In genomic region chr3:38843898-38844297, GRCh38 we compare ENCODE assay signal across 9 cellular contexts. TPM values are rescaled to one million over a fixed set of nuclear protein-coding genes. Genes with fewer than 3 reads are reported as not detected.
A peak's percentile ranks its signal among the peaks of the same experiment; 100 is the strongest.
DNase-seq lines count a peak whose midpoint lies in the region; ATAC-seq and TF ChIP-seq lines count a peak whose summit lies in the region.
"Had no signal": no experiment of that assay in that cellular context is flagged by ENCODE, and none has a peak within 500 bp of the region (broad histone marks: within the 10 kb centered on the region; RNA-seq: fewer than 3 reads in every experiment).

No MANE protein-coding gene starts in this region.

- H2AFZ ChIP-seq in OCI-LY7 (ENCODE audit: low read length): no peak overlapping the region
- no peak overlapping the region for H2AFZ ChIP-seq in fibroblast of lung (ENCODE audit: low read length)

- TF ChIP-seq CTCF in OCI-LY7 (conservative IDR thresholded peaks at IDR 0.05; ENCODE audit: low read length): peak; percentile 35; the same call in 1 of the 2 replicates
- peak; percentile 63 to 69 for TF ChIP-seq CTCF in fibroblast of lung (conservative IDR thresholded peaks at IDR 0.05 in 1 of 2, IDR thresholded peaks at IDR 0.05 in 1 of 2; ENCODE audit: low read depth in 1 of 2, low read length in 2 of 2)

- H3K4me1 ChIP-seq in OCI-LY7 (ENCODE audit: insufficient read depth, low read length, poor library complexity, severe bottlenecking): no peaks in the 10 kb centered on the region
- H3K4me1 ChIP-seq in fibroblast of lung (ENCODE audit: control insufficient read depth, extremely low read depth, insufficient read depth, low read length): no peaks in the 10 kb centered on the region

- H3K9me3 ChIP-seq in OCI-LY7 (ENCODE audit: low read length) (no peaks in the 10 kb centered on the region), fibroblast of lung (ENCODE audit: control insufficient read depth, insufficient read depth, low read depth, low read length) (no peaks in the 10 kb centered on the region)

- H3K79me2 ChIP-seq in OCI-LY7 (ENCODE audit: insufficient read depth, low read depth, low read length) (no peaks in the 10 kb centered on the region), fibroblast of lung (ENCODE audit: control insufficient read depth, insufficient read depth, low read length) (no peaks in the 10 kb centered on the region)

- no peak overlapping the region for H3K27ac Mint-ChIP-seq in stimulated activated effector memory CD8-positive, alpha-beta T cell treated with anti-CD3 and anti-CD28 coated beads, Interleukin-12 subunit alpha, Interleukin-12 subunit beta, amount 100 ng/mL, for 72 hours

- no peaks in the 10 kb centered on the region for H3K4me1 Mint-ChIP-seq in stimulated activated effector memory CD8-positive, alpha-beta T cell treated with anti-CD3 and anti-CD28 coated beads, Interleukin-12 subunit alpha, Interleukin-12 subunit beta, amount 100 ng/mL, for 72 hours

- H3K9ac ChIP-seq in fibroblast of lung (ENCODE audit: insufficient read depth, low read length): no peak overlapping the region

- no peak overlapping the region for H3K4me3 Mint-ChIP-seq in stimulated activated effector memory CD8-positive, alpha-beta T cell treated with anti-CD3 and anti-CD28 coated beads, Interleukin-12 subunit alpha, Interleukin-12 subunit beta, amount 100 ng/mL, for 72 hours

- no peaks in the 10 kb centered on the region for H3K36me3 Mint-ChIP-seq in stimulated activated effector memory CD8-positive, alpha-beta T cell treated with anti-CD3 and anti-CD28 coated beads, Interleukin-12 subunit alpha, Interleukin-12 subunit beta, amount 100 ng/mL, for 72 hours

- CTCF ChIA-PET in OCI-LY7 (lab: Charles Lee; ENCODE audit: unreplicated experiment): no interaction called here

- no peaks in the 10 kb centered on the region for H3K27me3 ChIP-seq in fibroblast of lung (ENCODE audit: control insufficient read depth, insufficient read depth, low read length)

- DNase-seq in NOMO-1 (lab: John Stamatoyannopoulos, UW; ENCODE audit: unreplicated experiment in 2 of 2) (peak; percentile 2 to 23), NOMO-1 treated with dmso at 0.1 percent for 144 hours (lab: John Stamatoyannopoulos, UW; ENCODE audit: unreplicated experiment) (no peak), OCI-LY7 (ENCODE audit: low spot score) (peak; percentile 10), fibroblast of lung (ENCODE audit: low read depth in 2 of 2) (peak; percentile 44 to 77), mucosa of gallbladder (ENCODE audit: low spot score) (no peak), NCI-H1048 (lab: John Stamatoyannopoulos, UW) (no peak)
- no peak for DNase-seq in stimulated activated effector memory CD8-positive, alpha-beta T cell treated with anti-CD3 and anti-CD28 coated beads, Interleukin-12 subunit alpha, Interleukin-12 subunit beta, amount 100 ng/mL, for 72 hours (ENCODE audit: low spot score in 2 of 2)
- no peak for DNase-seq in activated CD4-positive, CD25-positive, alpha-beta regulatory T cell treated with anti-CD3 and anti-CD28 coated beads, Interleukin-2, amount 50 U/mL, for 72 hours
- DNase-seq: activated CD4-positive, alpha-beta T cell treated with anti-CD3 and anti-CD28 coated beads, Interleukin-2, amount 50 U/mL, for 48 hours had no signal

- intact Hi-C loops in OCI-LY7 (cut with micrococcal nuclease; ENCODE audit: unreplicated experiment): no loop called here

- ATAC-seq in stimulated activated effector memory CD8-positive, alpha-beta T cell treated with anti-CD3 and anti-CD28 coated beads, Interleukin-12 subunit alpha, Interleukin-12 subunit beta, amount 100 ng/mL, for 72 hours: peak; percentile 46

- H3K9me2 ChIP-seq in OCI-LY7 (ENCODE audit: insufficient read depth, low read length): no peaks in the 10 kb centered on the region

- H4K20me1 ChIP-seq in OCI-LY7 (ENCODE audit: insufficient read depth, low read length): no peaks in the 10 kb centered on the region
- no peaks in the 10 kb centered on the region for H4K20me1 ChIP-seq in fibroblast of lung (ENCODE audit: control insufficient read depth, extremely low read depth, insufficient read depth, low read length)

- no peak overlapping the region for H3K27ac ChIP-seq in OCI-LY7 (ENCODE audit: low read depth, low read length, poor library complexity, severe bottlenecking)
- H3K27ac ChIP-seq in fibroblast of lung (ENCODE audit: insufficient read depth, low read length): no peak overlapping the region

- H3K4me3 ChIP-seq in OCI-LY7 (ENCODE audit: low read depth, low read length, poor library complexity, severe bottlenecking) (no peak overlapping the region), fibroblast of lung (replicated peaks in 1 of 4; ENCODE audit: control extremely low read depth in 1 of 4, insufficient read depth in 1 of 4, low read depth in 3 of 4, low read length in 4 of 4) (no peak overlapping the region)

- H3K4me2 ChIP-seq in OCI-LY7 (ENCODE audit: low read length) (no peak overlapping the region), fibroblast of lung (ENCODE audit: extremely low read depth, insufficient read depth, low read length) (no peak overlapping the region)

- no peaks in the 10 kb centered on the region for H3K9me3 Mint-ChIP-seq in stimulated activated effector memory CD8-positive, alpha-beta T cell treated with anti-CD3 and anti-CD28 coated beads, Interleukin-12 subunit alpha, Interleukin-12 subunit beta, amount 100 ng/mL, for 72 hours

- no TSS peak for BruUV-seq in OCI-LY7 (replicated peaks; lab: Mats Ljungman, UMichigan)

- POLR2A ChIA-PET in OCI-LY7 (lab: Charles Lee): interaction anchor here (0.6 kb wide), 1 partner anchor 13 kb away, joined by 3 read pairs; no protein-coding TSS in a partner anchor

- H3K36me3 ChIP-seq in OCI-LY7 (ENCODE audit: insufficient read depth, low read length) (no peaks in the 10 kb centered on the region), fibroblast of lung (ENCODE audit: control insufficient read depth, insufficient read depth, low read length) (no peaks in the 10 kb centered on the region)

RNA-seq across cellular contexts. Expression of gene SCN10A, which starts 27.9 kb away (rescaled TPM):
- not detected in 2 replicates for total RNA-seq in OCI-LY7 (2014; rRNA removed; shearing (Covaris generic))
- total RNA-seq in OCI-LY7 (2022) (not detected in 2 replicates), fibroblast of lung (not detected in 2 replicates), mucosa of gallbladder (not detected)
- polyA plus RNA-seq in fibroblast of lung: not detected in 2 replicates
- not detected in 2 replicates for polyA plus RNA-seq in fibroblast of lung (2012)
- polyA minus RNA-seq in fibroblast of lung (ENCODE audit: low replicate concordance): not detected in 2 replicates

Comparison
In these comparisons a context has a peak if more than half of its experiments do, and no peak if none do; other contexts are left out.
1. DNase-seq: peak in NOMO-1 (2 of 2), OCI-LY7 (single experiment) and fibroblast of lung (2 of 2); none in NOMO-1 treated with dmso at 0.1 percent for 144 hours (single experiment), stimulated activated effector memory CD8-positive, alpha-beta T cell treated with anti-CD3 and anti-CD28 coated beads, Interleukin-12 subunit alpha, Interleukin-12 subunit beta, amount 100 ng/mL, for 72 hours (0 of 2), activated CD4-positive, CD25-positive, alpha-beta regulatory T cell treated with anti-CD3 and anti-CD28 coated beads, Interleukin-2, amount 50 U/mL, for 72 hours (single experiment), mucosa of gallbladder (single experiment) and NCI-H1048 (single experiment).